8 cellular contexts compared by ENCODE assay signal in genomic region chr1:120544434-120544833, GRCh38.
DNase-seq lines count a peak whose midpoint lies in the region; ATAC-seq, FAIRE-seq and TF ChIP-seq lines count a peak whose summit lies in the region.
"Not testable (repeated sequence)": the region's sequence is repeated elsewhere in the genome, so short reads cannot be mapped to it uniquely, and the experiment has no call there.

No MANE protein-coding gene starts in this region.

- not testable (repeated sequence) for TF ChIP-seq POLR2A in H1 (IDR thresholded peaks at IDR 0.05; ENCODE audit: control extremely low read depth in 1 of 2, low read depth in 2 of 2, low read length in 2 of 2)

- not testable (repeated sequence) for H3K23me2 ChIP-seq in H1 (ENCODE audit: low read depth, low read length)

- H4K8ac ChIP-seq in H1 (ENCODE audit: extremely low read depth, insufficient read depth, low read length), result not testable (repeated sequence)

- not testable (repeated sequence) for H2BK15ac ChIP-seq in H1 (ENCODE audit: low read length)

- H2BK5ac ChIP-seq in H1 (ENCODE audit: low read depth, low read length), result not testable (repeated sequence)

- H3K23ac ChIP-seq in H1 (ENCODE audit: insufficient read length), result not testable (repeated sequence)

- H2AFZ ChIP-seq in H1 (ENCODE audit: low read length), result not testable (repeated sequence)

- H2BK120ac ChIP-seq in H1 (replicated peaks; ENCODE audit: low read depth, low read length), result not testable (repeated sequence)

- not testable (repeated sequence) for H2BK20ac ChIP-seq in H1 (ENCODE audit: low read length)

- not testable (repeated sequence) for H3K9ac ChIP-seq in H1 (replicated peaks in 1 of 4; ENCODE audit: extremely low read depth in 1 of 4, low read depth in 3 of 4, low read length in 3 of 4)

- not testable (repeated sequence) for H4K91ac ChIP-seq in H1 (replicated peaks; ENCODE audit: insufficient read length, low read length)

- not testable (repeated sequence) for FAIRE-seq in H1 (lab: Jason Lieb, UNC)

- H3K27me3 ChIP-seq in A673 (replicated peaks; ENCODE audit: insufficient read depth, low read depth, low read length, poor library complexity); H1 (replicated peaks in 1 of 4; ENCODE audit: control insufficient read depth in 3 of 4, extremely low read depth in 1 of 4, insufficient read depth in 3 of 4, low read length in 3 of 4): not testable (repeated sequence)

- peak; percentile 93 for ATAC-seq in GM19023 (IDR thresholded peaks at IDR 0.05; ENCODE audit: unreplicated experiment)
- ATAC-seq in HG03025 (IDR thresholded peaks at IDR 0.05; ENCODE audit: low FRiP score, unreplicated experiment), result peak; percentile 69
- ATAC-seq in SK-N-SH treated with all-trans-retinoic acid at 6 μM for 48 hours, result peak; percentile 93
- ATAC-seq in activated T-cell treated with anti-CD3 and anti-CD28 coated beads, Interleukin-2, amount 50 U/mL, for 4 hours, result peak; percentile 80 to 96
- peak; percentile 83 for ATAC-seq in mucosa of descending colon

- not testable (repeated sequence) for H3K18ac ChIP-seq in H1 (ENCODE audit: extremely low read depth, low read length)

- H3K79me2 ChIP-seq in H1 (ENCODE audit: control insufficient read depth in 1 of 2, insufficient read depth in 2 of 2, low read length in 2 of 2), result not testable (repeated sequence)

- H3K27me3 Mint-ChIP-seq in activated T-cell treated with anti-CD3 and anti-CD28 coated beads, Interleukin-2, amount 50 U/mL, for 4 hours (ENCODE audit: low read depth), result not testable (repeated sequence)

- H2BK12ac ChIP-seq in H1 (ENCODE audit: low read depth, low read length), result not testable (repeated sequence)

- not testable (repeated sequence) for DNase-seq in A673 (ENCODE audit: low spot score)
- peak; percentile 87 for DNase-seq in activated T-cell treated with anti-CD3 and anti-CD28 coated beads, Interleukin-2, amount 50 U/mL, for 4 hours
- peak in 1 of 2 experiments; percentile 96 for DNase-seq in H1 (ENCODE audit: low read depth in 1 of 2, low spot score in 2 of 2)
- DNase-seq in mucosa of descending colon, result peak in 2 of 3 donors; percentile 65 to 94
- DNase-seq in stimulated activated CD4-positive, alpha-beta T cell treated with anti-CD3 and anti-CD28 coated beads, TNF-alpha, amount 100 ng/mL, for 1 hour (ENCODE audit: low read depth in 3 of 3, low spot score in 1 of 3), result peak; percentile 60 to 70 (median 61)

- not testable (repeated sequence) for H3K79me1 ChIP-seq in H1 (ENCODE audit: low read depth, low read length)

- CTCF ChIA-PET in A673 (lab: Charles Lee); H1 (lab: Charles Lee; ENCODE audit: partially characterized antibody): not testable (repeated sequence)

- intact Hi-C loops in A673 (cut with micrococcal nuclease; ENCODE audit: unreplicated experiment); mucosa of descending colon (cut with DNase I, micrococcal nuclease): not testable (repeated sequence)

- not testable (repeated sequence) for H4K5ac ChIP-seq in H1 (ENCODE audit: insufficient read length, low read depth, low read length)

- H3K36me3 ChIP-seq in A673 (ENCODE audit: insufficient read depth, low read length, poor library complexity, severe bottlenecking); H1 (ENCODE audit: control insufficient read depth in 2 of 4, insufficient read depth in 4 of 4, low read length in 3 of 4); mucosa of descending colon (ENCODE audit: low read depth): not testable (repeated sequence)

- not testable (repeated sequence) for H2AK5ac ChIP-seq in H1 (ENCODE audit: low read depth, low read length)

- not testable (repeated sequence) for H3K4me1 ChIP-seq in A673 (ENCODE audit: insufficient read depth, low read length, poor library complexity, severe bottlenecking); H1 (replicated peaks in 1 of 4; ENCODE audit: control insufficient read depth in 3 of 4, insufficient read depth in 4 of 4, low read length in 3 of 4); mucosa of descending colon (ENCODE audit: low read depth)

- TF ChIP-seq CTCF in A673 (conservative IDR thresholded peaks at IDR 0.05; ENCODE audit: low read depth, low read length), result peak; percentile 23; the same call in 1 of the 2 replicates
- TF ChIP-seq CTCF in H1 (IDR thresholded peaks at IDR 0.05; ENCODE audit: control extremely low read depth in 1 of 3, insufficient read depth in 1 of 3, low read depth in 1 of 3, low read length in 3 of 3), result peak in 2 of 3 experiments; percentile 14 to 40; a peak in 2 of 4 replicates
- peak; percentile 44 for TF ChIP-seq CTCF in mucosa of descending colon (IDR thresholded peaks at IDR 0.05)

- POLR2A ChIA-PET in A673 (lab: Charles Lee; ENCODE audit: low non-redundant PET); H1 (lab: Charles Lee; ENCODE audit: partially characterized antibody): not testable (repeated sequence)

- WGBS in H1 (ENCODE audit: extremely low coverage in 1 of 2, insufficient coverage in 1 of 2, insufficient read length in 1 of 2, insufficient replicate concordance in 2 of 2, low coverage in 1 of 2, low lambda C conversion rate in 2 of 2, missing lambda C conversion rate in 1 of 2), 2 experiments, result 67% methylated on average over 2 of the region's 2 CpGs; no CpG with 5 or more reads in 1 of the 2 experiments

- not testable (repeated sequence) for H3K9me3 Mint-ChIP-seq in activated T-cell treated with anti-CD3 and anti-CD28 coated beads, Interleukin-2, amount 50 U/mL, for 4 hours

- H3K4me1 Mint-ChIP-seq in activated T-cell treated with anti-CD3 and anti-CD28 coated beads, Interleukin-2, amount 50 U/mL, for 4 hours (ENCODE audit: low read depth), result not testable (repeated sequence)

- H3K4me2 ChIP-seq in H1 (ENCODE audit: insufficient read depth in 1 of 2, low read depth in 2 of 2, low read length in 2 of 2), result not testable (repeated sequence)

- not testable (repeated sequence) for H4K20me1 ChIP-seq in H1 (replicated peaks in 1 of 2; ENCODE audit: control insufficient read depth in 1 of 2, insufficient read depth in 2 of 2, low read length in 2 of 2)

- not testable (repeated sequence) for TF ChIP-seq EP300 in H1 (IDR thresholded peaks at IDR 0.05; ENCODE audit: borderline replicate concordance in 1 of 2, low read depth in 2 of 2, low read length in 2 of 2)

- not testable (repeated sequence) for H3K14ac ChIP-seq in H1 (ENCODE audit: insufficient read length)

- H3K9me3 ChIP-seq in A673 (ENCODE audit: low read depth, low read length, poor library complexity, severe bottlenecking); H1 (ENCODE audit: insufficient read depth in 2 of 2, low read depth in 1 of 2, low read length in 1 of 2); mucosa of descending colon: not testable (repeated sequence)

- H3K4ac ChIP-seq in H1 (replicated peaks; ENCODE audit: insufficient read length, low read depth, low read length), result not testable (repeated sequence)

- not testable (repeated sequence) for H3K56ac ChIP-seq in H1 (replicated peaks; ENCODE audit: insufficient read length, low read depth, low read length)

- BruUV-seq in A673 (replicated peaks; lab: Mats Ljungman, UMichigan), result not testable (repeated sequence)

- H3K4me3 Mint-ChIP-seq in activated T-cell treated with anti-CD3 and anti-CD28 coated beads, Interleukin-2, amount 50 U/mL, for 4 hours, result not testable (repeated sequence)

- not testable (repeated sequence) for H3K27ac ChIP-seq in A673 (ENCODE audit: low read depth, low read length, poor library complexity, severe bottlenecking); H1 (ENCODE audit: low read depth, low read length)

- not testable (repeated sequence) for H3K36me3 Mint-ChIP-seq in activated T-cell treated with anti-CD3 and anti-CD28 coated beads, Interleukin-2, amount 50 U/mL, for 4 hours (ENCODE audit: insufficient read depth)

- not testable (repeated sequence) for H3K4me3 ChIP-seq in A673 (ENCODE audit: low read depth, low read length, poor library complexity, severe bottlenecking); H1 (ENCODE audit: extremely low read depth in 1 of 4, insufficient read depth in 2 of 4, low read depth in 3 of 4, low read length in 4 of 4); mucosa of descending colon

- TF ChIP-seq RAD21 in H1 (IDR thresholded peaks at IDR 0.05 in 1 of 2, conservative IDR thresholded peaks at IDR 0.05 in 1 of 2; ENCODE audit: low read depth in 2 of 2, low read length in 2 of 2), result peak; percentile 35 to 46
